In the genomic region with DNA sequence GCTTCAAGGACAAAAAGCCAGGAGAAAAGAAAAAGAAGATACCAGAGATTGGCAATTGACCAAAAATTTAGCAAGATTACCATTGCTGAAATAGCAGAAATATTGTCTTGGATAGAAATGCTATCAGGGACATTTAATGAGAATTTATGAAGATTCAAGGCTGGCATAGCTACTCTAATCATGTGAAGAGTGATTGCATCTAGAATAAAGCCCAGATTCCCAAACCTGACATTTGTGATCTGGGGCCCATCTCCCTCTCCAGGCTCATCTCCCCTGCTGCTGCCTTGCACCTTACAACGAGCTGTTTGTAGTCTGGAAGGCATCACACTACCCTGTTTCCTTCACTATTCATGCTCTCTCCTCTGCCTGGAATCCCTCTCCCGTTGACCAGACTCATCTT, we compare ENCODE assay signal across 21 cellular contexts.
"Had no signal": no experiment of that assay in that cellular context is flagged by ENCODE, and none has a peak within 500 bp of the region (broad histone marks: within the 10 kb centered on the region; RNA-seq: fewer than 3 reads in every experiment).

No MANE protein-coding gene starts in this region.

- H3K4me1 Mint-ChIP-seq: activated naive CD4-positive, alpha-beta T cell treated with anti-CD3 and anti-CD28 coated beads, Interleukin-2, amount 50 U/mL, for 24 hours; natural killer cell had no signal

- H3K4me3 Mint-ChIP-seq: activated CD4-positive, alpha-beta memory T cell treated with anti-CD3 and anti-CD28 coated beads for 36 hours; activated naive CD4-positive, alpha-beta T cell treated with anti-CD3 and anti-CD28 coated beads, Interleukin-2, amount 50 U/mL, for 24 hours; activated naive CD8-positive, alpha-beta T cell treated with anti-CD3 and anti-CD28 coated beads, Interleukin-2, amount 50 U/mL, for 24 hours; activated T-cell treated with anti-CD3 and anti-CD28 coated beads, Interleukin-2, amount 50 U/mL, for 24 hours; natural killer cell; T-helper 1 cell treated with Interleukin-12 subunit alpha and Interleukin-12 subunit beta and Interleukin-4 antibody, amounts not matched to agents 30 μg/mL and 1 μg/mL, for 36 hours had no signal

- H3K27ac Mint-ChIP-seq: activated CD4-positive, alpha-beta memory T cell treated with anti-CD3 and anti-CD28 coated beads for 36 hours; activated naive CD4-positive, alpha-beta T cell treated with anti-CD3 and anti-CD28 coated beads, Interleukin-2, amount 50 U/mL, for 24 hours; activated naive CD8-positive, alpha-beta T cell treated with anti-CD3 and anti-CD28 coated beads, Interleukin-2, amount 50 U/mL, for 24 hours; activated T-cell treated with anti-CD3 and anti-CD28 coated beads, Interleukin-2, amount 50 U/mL, for 24 hours; natural killer cell; T-helper 1 cell treated with Interleukin-12 subunit alpha and Interleukin-12 subunit beta and Interleukin-4 antibody, amounts not matched to agents 30 μg/mL and 1 μg/mL, for 36 hours had no signal

- H3K27ac ChIP-seq: esophagus muscularis mucosa, suprapubic skin, tibial nerve had no signal

- H3K9me3 Mint-ChIP-seq: activated CD4-positive, alpha-beta memory T cell treated with anti-CD3 and anti-CD28 coated beads for 36 hours; activated naive CD4-positive, alpha-beta T cell treated with anti-CD3 and anti-CD28 coated beads, Interleukin-2, amount 50 U/mL, for 24 hours; activated naive CD8-positive, alpha-beta T cell treated with anti-CD3 and anti-CD28 coated beads, Interleukin-2, amount 50 U/mL, for 24 hours; activated T-cell treated with anti-CD3 and anti-CD28 coated beads, Interleukin-2, amount 50 U/mL, for 24 hours; natural killer cell; T-helper 1 cell treated with Interleukin-12 subunit alpha and Interleukin-12 subunit beta and Interleukin-4 antibody, amounts not matched to agents 30 μg/mL and 1 μg/mL, for 36 hours had no signal

- DNase-seq: activated CD4-positive, alpha-beta memory T cell treated with anti-CD3 and anti-CD28 coated beads for 36 hours; activated CD8-positive, alpha-beta memory T cell treated with anti-CD3 and anti-CD28 coated beads, Interleukin-2, amount 50 U/mL, for 4 hours; activated gamma-delta T cell; activated naive CD8-positive, alpha-beta T cell treated with anti-CD3 and anti-CD28 coated beads, Interleukin-2, amount 50 U/mL, for 24 hours; activated T-cell treated with anti-CD3 and anti-CD28 coated beads, Interleukin-2, amount 50 U/mL, for 24 hours; amygdala; central memory CD4-positive, alpha-beta T cell; foreskin melanocyte; left ventricle myocardium superior; mammary epithelial cell; natural killer cell; posterior cingulate gyrus; right cardiac atrium; stimulated activated CD4-positive, alpha-beta T cell treated with anti-CD3 and anti-CD28 coated beads, Interleukin-15, amount 100 ng/mL, for 24 hours; stimulated activated CD4-positive, alpha-beta T cell treated with anti-CD3 and anti-CD28 coated beads, Interleukin-2, amount 100 ng/mL, for 24 hours; stimulated activated naive CD4-positive, alpha-beta T cell had no signal

- ATAC-seq: activated naive CD8-positive, alpha-beta T cell treated with anti-CD3 and anti-CD28 coated beads, Interleukin-2, amount 50 U/mL, for 24 hours; left ventricle myocardium superior; natural killer cell; right cardiac atrium had no signal

- H3K9me3 ChIP-seq: esophagus muscularis mucosa, suprapubic skin, tibial nerve had no signal

- H3K36me3 Mint-ChIP-seq: activated CD4-positive, alpha-beta memory T cell treated with anti-CD3 and anti-CD28 coated beads for 36 hours; activated naive CD4-positive, alpha-beta T cell treated with anti-CD3 and anti-CD28 coated beads, Interleukin-2, amount 50 U/mL, for 24 hours; natural killer cell had no signal

- H3K36me3 ChIP-seq: esophagus muscularis mucosa, suprapubic skin, tibial nerve had no signal

- H3K27me3 ChIP-seq: esophagus muscularis mucosa, suprapubic skin, tibial nerve had no signal

- H3K27me3 Mint-ChIP-seq: activated CD4-positive, alpha-beta memory T cell treated with anti-CD3 and anti-CD28 coated beads for 36 hours; activated naive CD8-positive, alpha-beta T cell treated with anti-CD3 and anti-CD28 coated beads, Interleukin-2, amount 50 U/mL, for 24 hours; activated T-cell treated with anti-CD3 and anti-CD28 coated beads, Interleukin-2, amount 50 U/mL, for 24 hours had no signal

- H3K4me3 ChIP-seq: esophagus muscularis mucosa, suprapubic skin, tibial nerve had no signal
